In the genomic region with DNA sequence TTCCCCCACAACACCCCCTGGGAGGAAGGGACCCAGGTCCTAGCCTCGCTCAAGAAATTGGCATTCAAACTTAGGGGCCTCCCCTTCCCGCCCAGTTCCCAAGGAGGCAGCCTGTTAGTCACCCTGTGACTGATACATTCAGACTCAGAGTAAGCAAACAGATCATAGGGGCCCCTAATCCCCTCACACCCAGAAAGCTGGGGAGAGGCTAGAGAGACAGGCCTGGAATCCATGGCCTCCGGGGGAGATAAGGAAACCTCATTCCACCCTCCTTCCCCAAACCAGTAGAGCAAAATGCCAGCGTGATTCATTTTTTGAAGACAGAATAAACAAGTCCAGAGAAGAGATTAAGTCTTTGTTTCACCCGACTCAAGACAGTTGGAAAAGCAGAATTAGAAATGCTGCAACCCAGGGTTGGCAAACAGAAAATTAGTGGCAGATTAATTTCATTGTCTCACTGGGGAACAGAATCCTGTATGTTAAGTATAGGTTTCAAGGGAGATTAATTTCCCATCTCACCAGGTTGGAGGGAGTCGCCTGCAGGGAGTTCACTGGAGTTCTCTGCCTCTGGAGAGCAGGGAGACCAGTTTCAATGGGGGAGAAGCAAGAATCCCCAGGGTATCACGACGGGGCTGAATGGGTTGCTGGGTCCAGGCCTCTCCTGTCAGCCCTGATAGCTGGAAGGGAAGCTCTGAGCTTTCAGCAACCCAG, we compare ENCODE assay signal across 9 cellular contexts.
A peak's percentile ranks its signal among the peaks of the same experiment; 100 is the strongest.
DNase-seq lines count a peak whose midpoint lies in the region; ATAC-seq, FAIRE-seq and TF ChIP-seq lines count a peak whose summit lies in the region.
"Had no signal": no experiment of that assay in that cellular context is flagged by ENCODE, and none has a peak within 500 bp of the region (broad histone marks: within the 10 kb centered on the region; RNA-seq: fewer than 3 reads in every experiment).

No MANE protein-coding gene starts in this region.

- H3K4me1 Mint-ChIP-seq in CD8-positive, alpha-beta memory T cell, result peaks cover 57 to 71% (median 70%) of the 10 kb centered on the region in 3 donors

- H3K36me3 ChIP-seq in HepG2 (replicated peaks in 1 of 2; ENCODE audit: control insufficient read depth in 1 of 2, insufficient read depth in 2 of 2, low read length in 2 of 2) (no peaks in the 10 kb centered on the region), right lobe of liver (no peaks in the 10 kb centered on the region), fibroblast of lung (ENCODE audit: control insufficient read depth, insufficient read depth, low read length) (no peaks in the 10 kb centered on the region)
- no peaks in the 10 kb centered on the region for H3K36me3 ChIP-seq in CD8-positive, alpha-beta memory T cell (ENCODE audit: insufficient read depth, low read length)

- H3K4me3 ChIP-seq in HepG2 (replicated peaks in 1 of 3; ENCODE audit: insufficient read depth in 1 of 3, low read depth in 2 of 3, low read length in 3 of 3) (no peak overlapping the region), right lobe of liver (no peak overlapping the region), fibroblast of lung (replicated peaks in 1 of 4; ENCODE audit: control extremely low read depth in 1 of 4, insufficient read depth in 1 of 4, low read depth in 3 of 4, low read length in 4 of 4) (no peak overlapping the region)
- H3K4me3 ChIP-seq in CD8-positive, alpha-beta memory T cell (ENCODE audit: low read length), result no peak overlapping the region

- H3K9me3 ChIP-seq in HepG2 (ENCODE audit: low read length), result no peaks in the 10 kb centered on the region
- H3K9me3 ChIP-seq in right lobe of liver, result no peaks in the 10 kb centered on the region
- no peaks in the 10 kb centered on the region for H3K9me3 ChIP-seq in fibroblast of lung (ENCODE audit: control insufficient read depth, insufficient read depth, low read depth, low read length)
- H3K9me3 ChIP-seq in CD8-positive, alpha-beta memory T cell (ENCODE audit: low read length), result no peaks in the 10 kb centered on the region

- FAIRE-seq in HepG2 (lab: Jason Lieb, UNC), result no peak

- no TSS peak for BruUV-seq in HepG2 (replicated peaks; lab: Mats Ljungman, UMichigan)

- H3K4me2 ChIP-seq in HepG2 (ENCODE audit: low read depth, low read length) (no peak overlapping the region), fibroblast of lung (ENCODE audit: extremely low read depth, insufficient read depth, low read length) (peak overlapping the region; percentile 61)

- H3K36me3 Mint-ChIP-seq in CD8-positive, alpha-beta memory T cell, result no peaks in the 10 kb centered on the region

- peaks cover 0 to 1% (median 0%) of the 10 kb centered on the region in 5 donors for H3K9me3 Mint-ChIP-seq in CD8-positive, alpha-beta memory T cell

- in situ Hi-C loops in HepG2 (cut with HindIII; ENCODE audit: extremely low pct_ligation_motif_present, low pct_unique_long_range_greater_than_20kb), result no loop called here

- H3K27me3 ChIP-seq in HepG2 (ENCODE audit: control insufficient read depth in 1 of 2, insufficient read depth in 2 of 2, low read length in 2 of 2) (peaks cover 0 to 23% of the 10 kb centered on the region in 2 experiments; a peak in 3 of 5 replicates), right lobe of liver (no peaks in the 10 kb centered on the region), fibroblast of lung (ENCODE audit: control insufficient read depth, insufficient read depth, low read length) (no peaks in the 10 kb centered on the region)
- no peaks in the 10 kb centered on the region for H3K27me3 ChIP-seq in CD8-positive, alpha-beta memory T cell (ENCODE audit: insufficient read depth, low read length, poor library complexity, severe bottlenecking)

- TF ChIP-seq EP300 in HepG2 (IDR thresholded peaks at IDR 0.05; ENCODE audit: low read depth in 2 of 2, low read length in 2 of 2) (no peak), HepG2 (CRISPR knock-in tag; IDR thresholded peaks at IDR 0.05; ENCODE audit: borderline replicate concordance) (no peak)

- POLR2A ChIA-PET in HepG2 (lab: Yijun Ruan, JAX), result no interaction called here
- POLR2A ChIA-PET in RWPE1 (lab: Yijun Ruan, JAX; ENCODE audit: low non-redundant PET), result no interaction called here
- POLR2A ChIA-PET in CD8-positive, alpha-beta memory T cell (lab: Charles Lee), result no interaction called here

- no peak overlapping the region for H3K9ac ChIP-seq in HepG2 (ENCODE audit: insufficient read depth, low read depth, low read length)
- no peak overlapping the region for H3K9ac ChIP-seq in fibroblast of lung (ENCODE audit: insufficient read depth, low read length)

- DNase-seq in HepG2 (ENCODE audit: low spot score), result peak; percentile 43
- no peak for DNase-seq in right lobe of liver
- peak; percentile 99 for DNase-seq in RWPE1 (ENCODE audit: low spot score)
- peak; percentile 91 to 96 for DNase-seq in fibroblast of lung (ENCODE audit: low read depth in 2 of 2)
- peak; percentile 92 for DNase-seq in stromal cell of bone marrow (ENCODE audit: low read depth)
- DNase-seq in CD8-positive, alpha-beta memory T cell, result no peak
- no peak for DNase-seq in GM19238 (ENCODE audit: insufficient read length, low spot score)
- DNase-seq: SHP77 had no signal

- no peak for TF ChIP-seq POLR2A in HepG2 (IDR thresholded peaks at IDR 0.05; ENCODE audit: insufficient read depth in 1 of 2, low read depth in 2 of 2, low read length in 2 of 2)
- no peak for TF ChIP-seq POLR2A in right lobe of liver (IDR thresholded peaks at IDR 0.05)

- H3K4me1 ChIP-seq in HepG2 (ENCODE audit: insufficient read depth, low read length) (peaks cover 15% of the 10 kb centered on the region), right lobe of liver (peaks cover 0 to 4% (median 2%) of the 10 kb centered on the region in 4 donors), fibroblast of lung (ENCODE audit: control insufficient read depth, extremely low read depth, insufficient read depth, low read length) (peaks cover 35% of the 10 kb centered on the region)
- H3K4me1 ChIP-seq in CD8-positive, alpha-beta memory T cell (ENCODE audit: insufficient read depth, low read length), result peaks cover 57% of the 10 kb centered on the region

- H3K27ac Mint-ChIP-seq in CD8-positive, alpha-beta memory T cell, result peak overlapping the region in 1 of 8 donors; percentile 15

- intact Hi-C loops in HepG2 (cut with micrococcal nuclease; ENCODE audit: unreplicated experiment) (no loop called here), right lobe of liver (cut with DNase I) (loop anchor here in 1 of 2 donors (10.0 kb wide), 1 partner anchor 1020 kb away; no protein-coding TSS in a partner anchor)

- H2AFZ ChIP-seq in HepG2 (ENCODE audit: low read length) (no peak overlapping the region), fibroblast of lung (ENCODE audit: low read length) (no peak overlapping the region)

- 0% methylated on average over 6 of the region's 8 CpGs for WGBS in HepG2 (ENCODE audit: low lambda C conversion rate)
- WGBS in right lobe of liver (ENCODE audit: insufficient coverage, low coverage, low lambda C conversion rate, missing lambda C conversion rate), result 30% methylated on average over 4 of the region's 8 CpGs

- no peak overlapping the region for H3K27ac ChIP-seq in HepG2 (ENCODE audit: extremely low read length, insufficient read depth, low read length)
- no peak overlapping the region for H3K27ac ChIP-seq in right lobe of liver
- H3K27ac ChIP-seq in RWPE1, result peak overlapping the region; percentile 88
- H3K27ac ChIP-seq in fibroblast of lung (ENCODE audit: insufficient read depth, low read length), result peak overlapping the region; percentile 16
- H3K27ac ChIP-seq in CD8-positive, alpha-beta memory T cell (ENCODE audit: low read depth, low read length), result no peak overlapping the region

- peaks cover 0 to 11% of the 10 kb centered on the region in 2 donors for H3K27me3 Mint-ChIP-seq in CD8-positive, alpha-beta memory T cell

- TF ChIP-seq CTCF in HepG2 (CRISPR knock-in tag; IDR thresholded peaks at IDR 0.05) (no peak), right lobe of liver (IDR thresholded peaks at IDR 0.05) (no peak), RWPE1 (conservative IDR thresholded peaks at IDR 0.05; ENCODE audit: low read depth) (no peak), fibroblast of lung (conservative IDR thresholded peaks at IDR 0.05 in 1 of 2, IDR thresholded peaks at IDR 0.05 in 1 of 2; ENCODE audit: low read depth in 1 of 2, low read length in 2 of 2) (no peak)

- no peak for TF ChIP-seq RAD21 in HepG2 (CRISPR knock-in tag; IDR thresholded peaks at IDR 0.05)

- peak overlapping the region in 3 of 7 donors; percentile 9 to 19 (median 15) for H3K4me3 Mint-ChIP-seq in CD8-positive, alpha-beta memory T cell

- CTCF ChIA-PET in HepG2 (lab: Yijun Ruan, JAX; ENCODE audit: low intra/inter-chr PET ratio, low total read pairs), result no interaction called here
- CTCF ChIA-PET in RWPE1 (lab: Yijun Ruan, JAX), result no interaction called here
- CTCF ChIA-PET in CD8-positive, alpha-beta memory T cell (lab: Charles Lee), result interaction anchor here (1.1 kb wide), 1 partner anchor 15 kb away, joined by 3 read pairs; no protein-coding TSS in a partner anchor

- ATAC-seq in HepG2, result no peak
- ATAC-seq in right lobe of liver, result no peak
- no peak for ATAC-seq in HG02571 (IDR thresholded peaks at IDR 0.05; ENCODE audit: unreplicated experiment)

- no peaks in the 10 kb centered on the region for H4K20me1 ChIP-seq in HepG2 (ENCODE audit: insufficient read depth, low read length)
- no peaks in the 10 kb centered on the region for H4K20me1 ChIP-seq in fibroblast of lung (ENCODE audit: control insufficient read depth, extremely low read depth, insufficient read depth, low read length)

- H3K79me2 ChIP-seq in HepG2 (ENCODE audit: insufficient read depth, low read length) (no peaks in the 10 kb centered on the region), fibroblast of lung (ENCODE audit: control insufficient read depth, insufficient read depth, low read length) (no peaks in the 10 kb centered on the region)

TF ChIP-seq in HepG2, 621 proteins besides CTCF, POLR2A, EP300 and RAD21:
- TF ChIP-seq SMARCC2 (IDR thresholded peaks at IDR 0.05) (no peak), FOSL2 (CRISPR knock-in tag; IDR thresholded peaks at IDR 0.05) (peak; percentile 34; the same call in 1 of the 2 replicates)
TF ChIP-seq in HepG2: peak in this region for 1.

Comparison
In these comparisons a context has a peak if more than half of its experiments do, and no peak if none do; other contexts are left out.
1. DNase-seq: peak in HepG2 (single experiment), RWPE1 (single experiment), fibroblast of lung (2 of 2) and stromal cell of bone marrow (single experiment); none in right lobe of liver (0 of 3), CD8-positive, alpha-beta memory T cell (0 of 5) and GM19238 (single experiment).
2. H3K27ac ChIP-seq: peak in RWPE1 (single experiment) and fibroblast of lung (single experiment); none in HepG2 (single experiment), right lobe of liver (0 of 3) and CD8-positive, alpha-beta memory T cell (single experiment).